In genomic region chr11:75341583-75341982, GRCh38 we compare ENCODE assay signal across 10 cellular contexts. TPM values are rescaled to one million over a fixed set of nuclear protein-coding genes. Genes with fewer than 3 reads are reported as not detected.
DNase-seq lines count a peak whose midpoint lies in the region; TF ChIP-seq lines count a peak whose summit lies in the region.
"Had no signal": no experiment of that assay in that cellular context is flagged by ENCODE, and none has a peak within 500 bp of the region (broad histone marks: within the 10 kb centered on the region; RNA-seq: fewer than 3 reads in every experiment).

No MANE protein-coding gene starts in this region.

- no peak for DNase-seq in CD14-positive monocyte (ENCODE audit: low spot score)
- peak; percentile 31 for DNase-seq in MV-4-11 (lab: John Stamatoyannopoulos, UW)
- DNase-seq in neuronal stem cell (ENCODE audit: low spot score), result no peak
- DNase-seq in H4 (ENCODE audit: low spot score), result no peak
- no peak for DNase-seq in stimulated activated CD4-positive, alpha-beta T cell treated with anti-CD3 and anti-CD28 coated beads, Interleukin-4, amount 100 ng/mL, for 1 hour
- DNase-seq in NCI-H2029 (lab: John Stamatoyannopoulos, UW), result no peak
- no peak for DNase-seq in NCI-H1105 (lab: John Stamatoyannopoulos, UW)
- DNase-seq: aorta, NCI-H1417 treated with DMSO at 0.1 percent for 48 hours had no signal

- no peak overlapping the region for H2AFZ ChIP-seq in neuronal stem cell (ENCODE audit: low read length)

- H3K79me1 ChIP-seq in neuronal stem cell (ENCODE audit: low read depth, low read length), result no peaks in the 10 kb centered on the region

- peak overlapping the region; percentile 45 to 88 for H3K4me3 Mint-ChIP-seq in CD14-positive monocyte

- peaks cover 28 to 67% of the 10 kb centered on the region in 2 donors for H3K36me3 Mint-ChIP-seq in CD14-positive monocyte

- H3K9me3 ChIP-seq in duodenal mucosa (ENCODE audit: control insufficient read depth in 1 of 2, low read length in 2 of 2) (no peaks in the 10 kb centered on the region), neuronal stem cell (replicated peaks in 1 of 2; ENCODE audit: control insufficient read depth in 2 of 2, insufficient read depth in 1 of 2, low read depth in 1 of 2, low read length in 2 of 2) (no peaks in the 10 kb centered on the region)

- H3K4me1 ChIP-seq in duodenal mucosa (ENCODE audit: control insufficient read depth in 1 of 2, insufficient read depth in 2 of 2, low read length in 2 of 2) (peaks cover 97% of the 10 kb centered on the region in 2 donors), neuronal stem cell (ENCODE audit: control insufficient read depth in 2 of 2, insufficient read depth in 1 of 2, low read depth in 1 of 2, low read length in 2 of 2) (peaks cover 22 to 25% of the 10 kb centered on the region in 2 donors)

- H3K4me1 Mint-ChIP-seq in CD14-positive monocyte, result peaks cover 100% of the 10 kb centered on the region

- peak overlapping the region; percentile 87 to 97 (median 96) for H3K27ac Mint-ChIP-seq in CD14-positive monocyte

- H2BK12ac ChIP-seq in neuronal stem cell (ENCODE audit: low read length), result no peak overlapping the region

- H3K27ac ChIP-seq in duodenal mucosa (ENCODE audit: low read depth, low read length) (peak overlapping the region; percentile 33), neuronal stem cell (replicated peaks; ENCODE audit: low read length) (no peak overlapping the region)

- peak overlapping the region in 1 of 2 donors; percentile 35 for H3K9ac ChIP-seq in duodenal mucosa (ENCODE audit: low read depth in 1 of 2, low read length in 2 of 2)
- no peak overlapping the region for H3K9ac ChIP-seq in neuronal stem cell (ENCODE audit: low read depth, low read length, poor library complexity)

- intact Hi-C loops in CD14-positive monocyte (cut with micrococcal nuclease), result loop anchor here in 1 of 2 donors (5.0 kb wide), 1 partner anchor 41 kb away; no protein-coding TSS in a partner anchor

- H3K27me3 ChIP-seq in duodenal mucosa (ENCODE audit: control insufficient read depth in 1 of 2, insufficient read depth in 2 of 2, low read length in 2 of 2) (no peaks in the 10 kb centered on the region), neuronal stem cell (ENCODE audit: control insufficient read depth in 3 of 3, insufficient read depth in 3 of 3, low read depth in 1 of 3, low read length in 3 of 3) (no peaks in the 10 kb centered on the region)

- no peak overlapping the region for H3K14ac ChIP-seq in neuronal stem cell (ENCODE audit: low read length)

- WGBS in neuronal stem cell (ENCODE audit: extremely low coverage in 2 of 2, insufficient read length in 2 of 2, insufficient replicate concordance in 1 of 2), 2 donors, result no CpG with 5 or more reads among the region's 4 CpGs

- H3K4me2 ChIP-seq in neuronal stem cell (ENCODE audit: insufficient read depth, low read length, poor library complexity, severe bottlenecking), result no peak overlapping the region

- no peak overlapping the region for H3K23ac ChIP-seq in neuronal stem cell (ENCODE audit: low read depth, low read length, poor library complexity)

- H3K27me3 Mint-ChIP-seq in CD14-positive monocyte (ENCODE audit: low read depth in 3 of 3), result no peaks in the 10 kb centered on the region

- H2BK15ac ChIP-seq in neuronal stem cell (ENCODE audit: low read length), result peak overlapping the region; percentile 69

- H2BK120ac ChIP-seq in neuronal stem cell (ENCODE audit: low read depth, low read length), result no peak overlapping the region

- no peak for TF ChIP-seq CTCF in CD14-positive monocyte (IDR thresholded peaks at IDR 0.05)

- H4K91ac ChIP-seq in neuronal stem cell (ENCODE audit: low read depth, low read length, poor library complexity), result peak overlapping the region; percentile 34

- peaks cover 0 to 2% (median 0%) of the 10 kb centered on the region in 7 donors for H3K9me3 Mint-ChIP-seq in CD14-positive monocyte

- no peak overlapping the region for H4K8ac ChIP-seq in neuronal stem cell (ENCODE audit: low read depth, low read length)

- H3K18ac ChIP-seq in neuronal stem cell (ENCODE audit: low read length), result peak overlapping the region; percentile 1

- H3K4ac ChIP-seq in neuronal stem cell (ENCODE audit: low read length), result no peak overlapping the region

- H2AK5ac ChIP-seq in neuronal stem cell (ENCODE audit: low read depth, low read length), result no peak overlapping the region

- no peak overlapping the region for H2BK5ac ChIP-seq in neuronal stem cell (ENCODE audit: low read length)

- no peak overlapping the region for H3K4me3 ChIP-seq in duodenal mucosa (ENCODE audit: low read depth in 1 of 2, low read length in 2 of 2)
- no peak overlapping the region for H3K4me3 ChIP-seq in neuronal stem cell (ENCODE audit: low read length in 2 of 2)

- no peaks in the 10 kb centered on the region for H3K36me3 ChIP-seq in duodenal mucosa (ENCODE audit: control insufficient read depth in 1 of 2, insufficient read depth in 2 of 2, low read length in 2 of 2)
- H3K36me3 ChIP-seq in neuronal stem cell (replicated peaks in 1 of 2; ENCODE audit: control insufficient read depth in 2 of 2, insufficient read depth in 2 of 2, low read length in 2 of 2), result no peaks in the 10 kb centered on the region

RNA-seq across cellular contexts. Expression of gene ARRB1, which starts 9.9 kb away (rescaled TPM):
- polyA plus RNA-seq in CD14-positive monocyte, result 10 to 100 TPM; 52.6 to 66.5 TPM
- 6.6 TPM for polyA plus RNA-seq in neuronal stem cell (2013, experiment 1 of 2)
- 6.3 TPM for polyA plus RNA-seq in neuronal stem cell (2013, experiment 2 of 2)
- 7.3 and 9.3 TPM in 2 replicates for total RNA-seq in H4 (2014; rRNA removed; shearing (Covaris generic))

RNA-seq across cellular contexts. Expression of gene RPS3, which starts 57.7 kb away (rescaled TPM):
- 1,000 to 10,000 TPM; 1,448 to 1,563 TPM for polyA plus RNA-seq in CD14-positive monocyte
- polyA plus RNA-seq in neuronal stem cell (2013, experiment 1 of 2), result 5,741 TPM
- 5,744 TPM for polyA plus RNA-seq in neuronal stem cell (2013, experiment 2 of 2)
- total RNA-seq in H4 (2014; rRNA removed; shearing (Covaris generic)), result 2,042 and 2,419 TPM in 2 replicates
